ENCODE assay signal across 9 cellular contexts in genomic region chr5:132662925-132663770, GRCh38.
DNase-seq lines count a peak whose midpoint lies in the region; ATAC-seq and TF ChIP-seq lines count a peak whose summit lies in the region.
"Had no signal": no experiment of that assay in that cellular context is flagged by ENCODE, and none has a peak within 500 bp of the region (broad histone marks: within the 10 kb centered on the region; RNA-seq: fewer than 3 reads in every experiment).

No MANE protein-coding gene starts in this region.

- DNase-seq in GM20000 (ENCODE audit: low spot score) (peak; percentile 86), retina (no peak), NCI-H748 treated with DMSO at 0.1 percent for 48 hours (lab: John Stamatoyannopoulos, UW) (no peak), activated gamma-delta T cell (lab: John Stamatoyannopoulos, UW) (no peak)
- peak; percentile 69 to 73 for DNase-seq in activated T-cell treated with anti-CD3 and anti-CD28 coated beads, Interleukin-2, amount 50 U/mL, for 48 hours
- peak; percentile 71 for DNase-seq in stimulated activated CD8-positive, alpha-beta memory T cell treated with anti-CD3 and anti-CD28 coated beads, Interleukin-4, amount 100 ng/mL, for 48 hours

- TF ChIP-seq CTCF in GM12875 (IDR thresholded peaks at IDR 0.05; ENCODE audit: borderline replicate concordance, insufficient read depth, low read depth, low read length) (peak; percentile 24; the same call in 1 of the 2 replicates), GM20000 (IDR thresholded peaks at IDR 0.05; ENCODE audit: extremely low read depth, missing control alignments) (no peak)

- peak; percentile 43 for ATAC-seq in HG03439 (IDR thresholded peaks at IDR 0.05; ENCODE audit: unreplicated experiment)

- peak overlapping the region; percentile 21 for H3K4me3 ChIP-seq in GM12875 (ENCODE audit: low read depth, low read length)
- H3K4me3 ChIP-seq: thoracic aorta had no signal

Comparison
In these comparisons a context has a peak if more than half of its experiments do, and no peak if none do; other contexts are left out.
1. DNase-seq: peak in GM20000 (single experiment), activated T-cell treated with anti-CD3 and anti-CD28 coated beads, Interleukin-2, amount 50 U/mL, for 48 hours (2 of 2) and stimulated activated CD8-positive, alpha-beta memory T cell treated with anti-CD3 and anti-CD28 coated beads, Interleukin-4, amount 100 ng/mL, for 48 hours (single experiment); none in retina (single experiment), NCI-H748 treated with DMSO at 0.1 percent for 48 hours (single experiment) and activated gamma-delta T cell (single experiment).